1 cellular context compared by ENCODE assay signal in genomic region chr6:12001004-12001705, GRCh38.
TF ChIP-seq lines count a peak whose summit lies in the region.

No MANE protein-coding gene starts in this region.

TF ChIP-seq in HepG2, 621 proteins besides CTCF, POLR2A, EP300 and RAD21 (continued from another document and continues in another):
- TF ChIP-seq ZNF839 (CRISPR knock-in tag; IDR thresholded peaks at IDR 0.05; ENCODE audit: borderline replicate concordance) (no peak), HIVEP1 (CRISPR knock-in tag; IDR thresholded peaks at IDR 0.05) (no peak), ZBTB26 (CRISPR knock-in tag; IDR thresholded peaks at IDR 0.05; ENCODE audit: borderline replicate concordance) (peak; percentile 67; the same call in 1 of the 2 replicates), ARID4A (CRISPR knock-in tag; IDR thresholded peaks at IDR 0.05; ENCODE audit: borderline replicate concordance) (peak; percentile 24; the same call in 1 of the 2 replicates), SMAD1 (CRISPR knock-in tag; IDR thresholded peaks at IDR 0.05; ENCODE audit: borderline replicate concordance, low read depth) (no peak), CREBL2 (CRISPR knock-in tag; IDR thresholded peaks at IDR 0.05; ENCODE audit: borderline replicate concordance) (no peak), ZNF564 (CRISPR knock-in tag; IDR thresholded peaks at IDR 0.05) (no peak), ZNF441 (CRISPR knock-in tag; IDR thresholded peaks at IDR 0.05; ENCODE audit: borderline replicate concordance) (no peak), ZFP90 (CRISPR knock-in tag; IDR thresholded peaks at IDR 0.05; ENCODE audit: borderline replicate concordance) (no peak), ZFP1 (CRISPR knock-in tag; IDR thresholded peaks at IDR 0.05) (no peak), ZNF20 (CRISPR knock-in tag; IDR thresholded peaks at IDR 0.05) (no peak), BCL6 (CRISPR knock-in tag; IDR thresholded peaks at IDR 0.05) (peak; percentile 70), ETV5 (CRISPR knock-in tag; IDR thresholded peaks at IDR 0.05; ENCODE audit: borderline replicate concordance) (no peak), ZGPAT (CRISPR knock-in tag; IDR thresholded peaks at IDR 0.05) (0 out of 2 replicates have a peak, but pooled peaks have one; percentile 31), ZNF770 (CRISPR knock-in tag; IDR thresholded peaks at IDR 0.05) (no peak), HDAC2 (CRISPR knock-in tag; IDR thresholded peaks at IDR 0.05) (peak; percentile 26; the same call in 1 of the 2 replicates), SPEN (CRISPR knock-in tag; IDR thresholded peaks at IDR 0.05; ENCODE audit: low read depth) (no peak), ZNF567 (CRISPR knock-in tag; IDR thresholded peaks at IDR 0.05; ENCODE audit: borderline replicate concordance) (no peak), PAX8 (CRISPR knock-in tag; IDR thresholded peaks at IDR 0.05; ENCODE audit: borderline replicate concordance) (no peak), ZNF713 (CRISPR knock-in tag; IDR thresholded peaks at IDR 0.05) (no peak), PITX1 (CRISPR knock-in tag; IDR thresholded peaks at IDR 0.05) (0 out of 2 replicates have a peak, but pooled peaks have one; percentile 29), ISL2 (CRISPR knock-in tag; IDR thresholded peaks at IDR 0.05) (0 out of 2 replicates have a peak, but pooled peaks have one; percentile 21), ARID3A (IDR thresholded peaks at IDR 0.05; ENCODE audit: low read depth, low read length) (peak; percentile 69; the same call in 1 of the 2 replicates), HHEX (CRISPR knock-in tag; IDR thresholded peaks at IDR 0.05) (no peak), HMGXB3 (CRISPR knock-in tag; IDR thresholded peaks at IDR 0.05; ENCODE audit: borderline replicate concordance) (no peak), ZNF747 (CRISPR knock-in tag; IDR thresholded peaks at IDR 0.05; ENCODE audit: borderline replicate concordance) (no peak), HNF4A (CRISPR knock-in tag; IDR thresholded peaks at IDR 0.05) (peak; percentile 85), ZNF350 (CRISPR knock-in tag; IDR thresholded peaks at IDR 0.05; ENCODE audit: borderline replicate concordance, low read depth) (no peak), IKZF1 (IDR thresholded peaks at IDR 0.05) (no peak), HNRNPUL1 (IDR thresholded peaks at IDR 0.05; ENCODE audit: low read depth, low read length) (no peak), ZNF687 (CRISPR knock-in tag; IDR thresholded peaks at IDR 0.05) (no peak), NR2F1 (CRISPR knock-in tag; IDR thresholded peaks at IDR 0.05) (no peak), ZBTB42 (CRISPR knock-in tag; IDR thresholded peaks at IDR 0.05) (no peak), KDM6A (CRISPR knock-in tag; IDR thresholded peaks at IDR 0.05; ENCODE audit: low read depth) (peak; percentile 37), SMARCC2 (IDR thresholded peaks at IDR 0.05) (no peak), ZBTB39 (CRISPR knock-in tag; IDR thresholded peaks at IDR 0.05) (no peak), TMF1 (CRISPR knock-in tag; IDR thresholded peaks at IDR 0.05; ENCODE audit: low read depth) (no peak), MIXL1 (CRISPR knock-in tag; IDR thresholded peaks at IDR 0.05) (0 out of 2 replicates have a peak, but pooled peaks have one; percentile 9), ZNF484 (CRISPR knock-in tag; IDR thresholded peaks at IDR 0.05; ENCODE audit: borderline replicate concordance, low read depth) (no peak)
